Comparison of ENCODE assay signal across 9 cellular contexts in the genomic region with DNA sequence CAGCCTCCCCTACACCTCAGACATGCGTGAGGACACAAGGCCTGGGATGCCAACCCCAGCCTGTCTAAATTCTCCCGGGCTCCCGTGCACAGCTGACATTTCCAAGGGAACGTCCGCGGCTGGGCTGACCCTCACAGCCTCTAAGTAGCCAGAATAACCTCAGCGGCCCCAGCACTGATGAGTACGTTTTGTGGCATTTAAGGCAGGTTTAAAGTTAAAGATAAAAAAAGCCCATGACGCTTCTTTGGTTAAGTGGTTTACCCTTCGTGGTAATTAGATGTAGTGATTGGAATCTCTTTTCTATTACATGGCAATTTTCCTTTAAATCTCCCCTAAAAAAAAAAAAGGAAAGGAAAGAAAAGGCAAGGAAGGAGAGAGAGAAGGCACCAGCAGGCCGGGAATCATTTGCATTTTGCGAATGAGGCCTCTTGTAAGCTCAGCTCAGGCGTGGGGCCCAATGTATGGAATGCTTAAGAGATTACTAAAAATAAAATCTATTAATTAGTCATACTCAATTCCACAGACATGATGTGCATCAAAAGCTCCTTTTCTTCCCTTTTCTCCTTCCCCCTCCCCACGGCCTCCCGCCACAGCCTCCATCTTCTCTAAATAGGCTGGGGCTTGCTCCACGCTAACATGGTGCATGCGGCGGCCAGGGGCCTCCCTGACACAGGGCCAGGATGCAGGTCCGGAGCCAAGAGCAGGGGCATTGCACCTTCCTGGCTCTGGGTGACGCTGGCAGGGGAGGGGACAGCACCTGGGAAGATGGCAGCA. TPM values are rescaled to one million over a fixed set of nuclear protein-coding genes. Genes with fewer than 3 reads are reported as not detected.
A peak's percentile ranks its signal among the peaks of the same experiment; 100 is the strongest.
DNase-seq lines count a peak whose midpoint lies in the region; ATAC-seq and TF ChIP-seq lines count a peak whose summit lies in the region.
"Had no signal": no experiment of that assay in that cellular context is flagged by ENCODE, and none has a peak within 500 bp of the region (broad histone marks: within the 10 kb centered on the region; RNA-seq: fewer than 3 reads in every experiment).

No MANE protein-coding gene starts in this region.

- peaks cover 3% of the 10 kb centered on the region for H3K36me3 Mint-ChIP-seq in activated T-cell treated with anti-CD3 and anti-CD28 coated beads, Interleukin-2, amount 50 U/mL, for 24 hours (ENCODE audit: low read depth)

- H3K4me3 Mint-ChIP-seq in activated T-cell treated with anti-CD3 and anti-CD28 coated beads, Interleukin-2, amount 50 U/mL, for 24 hours, result no peak overlapping the region

- peak; percentile 34 for ATAC-seq in RWPE2 (ENCODE audit: low read depth)
- no peak for ATAC-seq in GM18873 (IDR thresholded peaks at IDR 0.05; ENCODE audit: low FRiP score, unreplicated experiment)
- ATAC-seq in HG03378 (IDR thresholded peaks at IDR 0.05; ENCODE audit: unreplicated experiment), result no peak

- H3K4me1 ChIP-seq in RWPE2 (ENCODE audit: insufficient read depth, poor library complexity, severe bottlenecking) (peaks cover 14% of the 10 kb centered on the region), skeletal muscle satellite cell (ENCODE audit: control insufficient read depth, insufficient read depth, low read length) (peaks cover 22% of the 10 kb centered on the region)

- no peak overlapping the region for H3K27ac Mint-ChIP-seq in activated T-cell treated with anti-CD3 and anti-CD28 coated beads, Interleukin-2, amount 50 U/mL, for 24 hours

- H3K4me1 Mint-ChIP-seq in activated T-cell treated with anti-CD3 and anti-CD28 coated beads, Interleukin-2, amount 50 U/mL, for 24 hours (ENCODE audit: low read depth), result peaks cover 5% of the 10 kb centered on the region

- no peaks in the 10 kb centered on the region for H3K9me3 Mint-ChIP-seq in activated T-cell treated with anti-CD3 and anti-CD28 coated beads, Interleukin-2, amount 50 U/mL, for 24 hours

- peak overlapping the region; percentile 12 for H3K4me2 ChIP-seq in skeletal muscle satellite cell (ENCODE audit: low read length)

- DNase-seq in H4 (ENCODE audit: low spot score), result peak; percentile 61
- no peak for DNase-seq in RWPE2 (ENCODE audit: low spot score)
- peak; percentile 45 to 60 for DNase-seq in foreskin fibroblast
- DNase-seq in activated T-cell treated with anti-CD3 and anti-CD28 coated beads, Interleukin-2, amount 50 U/mL, for 24 hours, result no peak
- no peak for DNase-seq in Ammon's horn (ENCODE audit: low spot score)
- DNase-seq: NCI-H2029 treated with DMSO at 0.1 percent for 48 hours had no signal

- H3K27me3 Mint-ChIP-seq in activated T-cell treated with anti-CD3 and anti-CD28 coated beads, Interleukin-2, amount 50 U/mL, for 24 hours, result no peaks in the 10 kb centered on the region

- H3K27me3 ChIP-seq in RWPE2 (ENCODE audit: insufficient read depth, poor library complexity, severe bottlenecking) (no peaks in the 10 kb centered on the region), skeletal muscle satellite cell (ENCODE audit: control insufficient read depth, insufficient read depth, low read length) (peaks cover 4% of the 10 kb centered on the region)

- no peaks in the 10 kb centered on the region for H3K9me3 ChIP-seq in RWPE2 (ENCODE audit: severe bottlenecking)
- no peaks in the 10 kb centered on the region for H3K9me3 ChIP-seq in skeletal muscle satellite cell (replicated peaks; ENCODE audit: low read length)

- no peaks in the 10 kb centered on the region for H3K36me3 ChIP-seq in RWPE2 (ENCODE audit: low read depth)
- no peaks in the 10 kb centered on the region for H3K36me3 ChIP-seq in skeletal muscle satellite cell (ENCODE audit: insufficient read depth, low read length)

- no peak for TF ChIP-seq CTCF in RWPE2 (IDR thresholded peaks at IDR 0.05; ENCODE audit: poor library complexity, severe bottlenecking)
- no peak for TF ChIP-seq CTCF in foreskin fibroblast (IDR thresholded peaks at IDR 0.05; ENCODE audit: low read depth, low read length)

- peak overlapping the region; percentile 71 for H3K27ac ChIP-seq in RWPE2 (ENCODE audit: poor library complexity, severe bottlenecking)

- H3K9ac ChIP-seq in skeletal muscle satellite cell (ENCODE audit: low read depth, low read length), result peak overlapping the region; percentile 34

- H3K4me3 ChIP-seq in RWPE2 (ENCODE audit: severe bottlenecking) (no peak overlapping the region), foreskin fibroblast (ENCODE audit: low read depth in 1 of 2, low read length in 2 of 2) (no peak overlapping the region), skeletal muscle satellite cell (ENCODE audit: low read length) (no peak overlapping the region)

RNA-seq across cellular contexts. Expression of a gene that starts 44.1 kb away (rescaled TPM):
- 4.7 and 5.1 TPM in 2 replicates for total RNA-seq in H4 (2014; rRNA removed; shearing (Covaris generic))
- total RNA-seq in skeletal muscle satellite cell (2012; rRNA removed), result 13.4 and 20.3 TPM in 2 replicates

Comparison
In these comparisons a context has a peak if more than half of its experiments do, and no peak if none do; other contexts are left out.
1. DNase-seq: peak in H4 (single experiment) and foreskin fibroblast (2 of 2); none in RWPE2 (single experiment), activated T-cell treated with anti-CD3 and anti-CD28 coated beads, Interleukin-2, amount 50 U/mL, for 24 hours (single experiment) and Ammon's horn (single experiment).